12 cellular contexts compared by ENCODE assay signal in the genomic region with DNA sequence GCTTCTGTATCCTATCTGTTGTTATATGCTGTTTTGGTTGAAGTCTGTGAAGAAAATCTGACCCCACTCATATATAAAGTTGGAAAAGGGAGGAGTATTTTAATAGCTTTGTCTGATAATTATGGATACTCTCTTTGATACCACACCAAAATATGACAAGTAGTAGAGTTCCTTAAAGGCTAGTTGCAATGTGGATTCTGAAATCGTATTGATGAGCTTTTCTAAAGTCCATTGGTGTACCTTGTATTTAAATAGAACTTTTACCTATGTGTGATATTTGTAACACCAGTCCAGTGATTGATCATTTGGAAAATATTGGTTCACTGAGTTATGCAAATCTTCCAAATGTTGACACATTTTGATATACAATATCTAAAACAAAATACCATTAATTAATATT. TPM values are rescaled to one million over a fixed set of nuclear protein-coding genes. Genes with fewer than 3 reads are reported as not detected.
"Had no signal": no experiment of that assay in that cellular context is flagged by ENCODE, and none has a peak within 500 bp of the region (broad histone marks: within the 10 kb centered on the region; RNA-seq: fewer than 3 reads in every experiment).

No MANE protein-coding gene starts in this region.

- H3K4me3 ChIP-seq: heart left ventricle, psoas muscle, right lobe of liver had no signal

- H3K27ac ChIP-seq: foreskin keratinocyte, heart left ventricle, psoas muscle, right lobe of liver had no signal

- H3K27me3 ChIP-seq: foreskin keratinocyte, heart left ventricle, right lobe of liver had no signal

- H3K9me3 Mint-ChIP-seq: naive thymus-derived CD8-positive, alpha-beta T cell; stimulated activated effector memory CD8-positive, alpha-beta T cell treated with anti-CD3 and anti-CD28 coated beads, Interleukin-12 subunit alpha, Interleukin-12 subunit beta, amount 100 ng/mL, for 72 hours had no signal

- H3K9me3 ChIP-seq: heart left ventricle, psoas muscle, right lobe of liver had no signal

- H3K4me3 Mint-ChIP-seq: naive thymus-derived CD8-positive, alpha-beta T cell; stimulated activated effector memory CD8-positive, alpha-beta T cell treated with anti-CD3 and anti-CD28 coated beads, Interleukin-12 subunit alpha, Interleukin-12 subunit beta, amount 100 ng/mL, for 72 hours had no signal

- DNase-seq: activated CD4-positive, alpha-beta T cell treated with anti-CD3 and anti-CD28 coated beads, Interleukin-2, amount 50 U/mL, for 4 hours; foreskin keratinocyte; heart left ventricle; naive thymus-derived CD8-positive, alpha-beta T cell; occipital lobe; psoas muscle; right lobe of liver; substantia nigra; trophoblast cell had no signal

- H3K27me3 Mint-ChIP-seq: naive thymus-derived CD8-positive, alpha-beta T cell had no signal

RNA-seq across cellular contexts. Expression of a gene that starts 57.1 kb away (rescaled TPM):
- total RNA-seq: astrocyte, foreskin keratinocyte, lung microvascular endothelial cell had no signal
